24 cellular contexts compared by ENCODE assay signal in genomic region chr11:27455667-27456066, GRCh38. TPM values are rescaled to one million over a fixed set of nuclear protein-coding genes. Genes with fewer than 3 reads are reported as not detected.
DNase-seq lines count a peak whose midpoint lies in the region; ATAC-seq and TF ChIP-seq lines count a peak whose summit lies in the region.
"Had no signal": no experiment of that assay in that cellular context is flagged by ENCODE, and none has a peak within 500 bp of the region (broad histone marks: within the 10 kb centered on the region; RNA-seq: fewer than 3 reads in every experiment).

No MANE protein-coding gene starts in this region.

- no peak overlapping the region for H2AFZ ChIP-seq in H9 (ENCODE audit: low read length)
- H2AFZ ChIP-seq: parathyroid adenoma had no signal

- H3K4me3 Mint-ChIP-seq in H9 (no peak overlapping the region), WTC11 (no peak overlapping the region), osteocyte (ENCODE audit: unreplicated experiment) (peak overlapping the region; percentile 31)
- H3K4me3 Mint-ChIP-seq: activated B cell treated with CpG ODN at 0.5 μM for 24 hours; activated naive CD4-positive, alpha-beta T cell treated with anti-CD3 and anti-CD28 coated beads, Interleukin-2, amount 50 U/mL, for 24 hours; activated T-helper 17 cell treated with anti-CD3 and anti-CD28 coated beads, Interleukin-2, amount 50 U/mL, for 72 hours; CD4-positive, CD25-positive, alpha-beta regulatory T cell; naive thymus-derived CD8-positive, alpha-beta T cell; stimulated activated naive CD8-positive, alpha-beta T cell treated with anti-CD3 and anti-CD28 coated beads, Interleukin-15, amount 100 ng/mL, for 72 hours had no signal

- no peak overlapping the region for H2BK5ac ChIP-seq in H9 (ENCODE audit: insufficient read length, low read length)

- H2BK120ac ChIP-seq in H9 (ENCODE audit: low read depth, low read length, poor library complexity, severe bottlenecking) = no peak overlapping the region

- H4K8ac ChIP-seq in H9 (replicated peaks; ENCODE audit: insufficient read length, low read depth, low read length) = no peak overlapping the region

- no peak overlapping the region for H3K4me3 ChIP-seq in MG63
- H3K4me3 ChIP-seq: ascending aorta, dorsolateral prefrontal cortex, thyroid gland had no signal

- no peak overlapping the region for H3K4me2 ChIP-seq in H9 (ENCODE audit: insufficient read depth, insufficient read length, low read length)

- no peak for TF ChIP-seq CTCF in H9 (conservative IDR thresholded peaks at IDR 0.05)
- TF ChIP-seq CTCF in WTC11 (IDR thresholded peaks at IDR 0.05) = no peak
- TF ChIP-seq CTCF in foreskin keratinocyte (conservative IDR thresholded peaks at IDR 0.05) = no peak
- TF ChIP-seq CTCF in osteocyte (IDR thresholded peaks at IDR 0.05) = no peak

- CTCF ChIA-PET in WTC11 (lab: Charles Lee) = no interaction called here

- H2BK15ac ChIP-seq in H9 (ENCODE audit: low read depth, low read length) = no peak overlapping the region

- H3K27ac ChIP-seq in H9 (ENCODE audit: insufficient read length, low read depth, low read length) = no peak overlapping the region
- H3K27ac ChIP-seq in foreskin keratinocyte = peak overlapping the region; percentile 35
- H3K27ac ChIP-seq: dorsolateral prefrontal cortex, parathyroid adenoma, RWPE1, thyroid gland had no signal

- ATAC-seq in WTC11 (no peak), foreskin keratinocyte (no peak), GM19467 (IDR thresholded peaks at IDR 0.05; ENCODE audit: unreplicated experiment) (no peak)
- ATAC-seq: activated T-helper 17 cell treated with anti-CD3 and anti-CD28 coated beads, Interleukin-2, amount 50 U/mL, for 72 hours; naive thymus-derived CD8-positive, alpha-beta T cell; stimulated activated naive CD8-positive, alpha-beta T cell treated with anti-CD3 and anti-CD28 coated beads, Interleukin-15, amount 100 ng/mL, for 72 hours had no signal

- no peak overlapping the region for H3K23ac ChIP-seq in H9 (ENCODE audit: insufficient read length, low read depth, low read length)

- H3K36me3 Mint-ChIP-seq in H9 (ENCODE audit: insufficient read depth in 1 of 3, low read depth in 3 of 3) (peaks cover 19 to 63% (median 26%) of the 10 kb centered on the region in 3 experiments), WTC11 (peaks cover 27% of the 10 kb centered on the region), osteocyte (ENCODE audit: unreplicated experiment) (no peaks in the 10 kb centered on the region)
- H3K36me3 Mint-ChIP-seq: activated naive CD4-positive, alpha-beta T cell treated with anti-CD3 and anti-CD28 coated beads, Interleukin-2, amount 50 U/mL, for 24 hours; CD4-positive, CD25-positive, alpha-beta regulatory T cell had no signal

- DNase-seq in H9 (no peak), WTC11 (ENCODE audit: low spot score) (no peak), foreskin keratinocyte (no peak), osteocyte (ENCODE audit: extremely low spot score, unreplicated experiment) (no peak), MG63 (no peak), NCI-H187 (lab: John Stamatoyannopoulos, UW) (no peak)
- DNase-seq: activated B cell treated with CpG ODN at 0.5 μM for 24 hours; activated CD4-positive, alpha-beta T cell treated with anti-CD3 and anti-CD28 coated beads, Interleukin-2, amount 50 U/mL, for 4 hours; activated CD8-positive, alpha-beta memory T cell treated with anti-CD3 and anti-CD28 coated beads, Interleukin-2, amount 50 U/mL, for 48 hours; CD4-positive, CD25-positive, alpha-beta regulatory T cell; dorsolateral prefrontal cortex; erythroblast; midbrain; naive thymus-derived CD8-positive, alpha-beta T cell; NCI-H1694 treated with DMSO at 0.1 percent for 48 hours; NCI-H748 treated with DMSO at 0.1 percent for 48 hours; stimulated activated naive CD8-positive, alpha-beta T cell treated with anti-CD3 and anti-CD28 coated beads, Interleukin-15, amount 100 ng/mL, for 72 hours; thyroid gland had no signal

- WGBS in H9 (ENCODE audit: extremely low coverage, insufficient read length, low lambda C conversion rate) = no CpG with 5 or more reads among the region's 4 CpGs

- no peak overlapping the region for H4K91ac ChIP-seq in H9 (ENCODE audit: insufficient read length, low read depth, low read length)

- H3K56ac ChIP-seq in H9 (ENCODE audit: insufficient read length, low read depth, low read length) = no peak overlapping the region

- H3K4me1 Mint-ChIP-seq in H9 (peaks cover 78 to 88% of the 10 kb centered on the region in 2 experiments), WTC11 (peaks cover 78% of the 10 kb centered on the region), osteocyte (ENCODE audit: unreplicated experiment) (peaks cover 88% of the 10 kb centered on the region)
- H3K4me1 Mint-ChIP-seq: activated B cell treated with CpG ODN at 0.5 μM for 24 hours; activated naive CD4-positive, alpha-beta T cell treated with anti-CD3 and anti-CD28 coated beads, Interleukin-2, amount 50 U/mL, for 24 hours; activated T-helper 17 cell treated with anti-CD3 and anti-CD28 coated beads, Interleukin-2, amount 50 U/mL, for 72 hours; CD4-positive, CD25-positive, alpha-beta regulatory T cell; naive thymus-derived CD8-positive, alpha-beta T cell; stimulated activated naive CD8-positive, alpha-beta T cell treated with anti-CD3 and anti-CD28 coated beads, Interleukin-15, amount 100 ng/mL, for 72 hours had no signal

- H3K27me3 ChIP-seq in H9 (ENCODE audit: insufficient read depth, low read length) (no peaks in the 10 kb centered on the region), foreskin keratinocyte (no peaks in the 10 kb centered on the region), MG63 (no peaks in the 10 kb centered on the region)
- H3K27me3 ChIP-seq: ascending aorta, dorsolateral prefrontal cortex, thyroid gland had no signal

- peaks cover 30% of the 10 kb centered on the region; the same call in 1 of the 2 replicates for H3K79me2 ChIP-seq in H9 (ENCODE audit: insufficient read depth, low read length)

- no peak overlapping the region for H4K5ac ChIP-seq in H9 (ENCODE audit: insufficient read length, low read depth, low read length)

- no peak overlapping the region for H3K4ac ChIP-seq in H9 (ENCODE audit: low read depth, low read length)

- H3K79me1 ChIP-seq in H9 (ENCODE audit: insufficient read depth, low read depth, low read length, poor library complexity, severe bottlenecking) = peaks cover 12% of the 10 kb centered on the region

- H2AK5ac ChIP-seq in H9 (ENCODE audit: insufficient read length, low read length) = no peak overlapping the region

- H3K27ac Mint-ChIP-seq in H9 (peak overlapping the region in 2 of 3 experiments; percentile 58 to 86; a peak in 5 of 7 replicates), WTC11 (peak overlapping the region; percentile 71), osteocyte (ENCODE audit: unreplicated experiment) (peak overlapping the region; percentile 87)
- H3K27ac Mint-ChIP-seq: activated B cell treated with CpG ODN at 0.5 μM for 24 hours; activated naive CD4-positive, alpha-beta T cell treated with anti-CD3 and anti-CD28 coated beads, Interleukin-2, amount 50 U/mL, for 24 hours; activated T-helper 17 cell treated with anti-CD3 and anti-CD28 coated beads, Interleukin-2, amount 50 U/mL, for 72 hours; CD4-positive, CD25-positive, alpha-beta regulatory T cell; naive thymus-derived CD8-positive, alpha-beta T cell; stimulated activated naive CD8-positive, alpha-beta T cell treated with anti-CD3 and anti-CD28 coated beads, Interleukin-15, amount 100 ng/mL, for 72 hours had no signal

- H3K4me1 ChIP-seq in H9 (ENCODE audit: insufficient read depth, low read length) (peaks cover 2% of the 10 kb centered on the region), foreskin keratinocyte (peaks cover 22% of the 10 kb centered on the region)
- H3K4me1 ChIP-seq: parathyroid adenoma had no signal

- H3K18ac ChIP-seq in H9 (ENCODE audit: insufficient read length, low read depth, low read length) = no peak overlapping the region

- H2BK20ac ChIP-seq in H9 (ENCODE audit: low read depth, low read length, poor library complexity, severe bottlenecking) = no peak overlapping the region

- no peaks in the 10 kb centered on the region for H3K27me3 Mint-ChIP-seq in H9 (ENCODE audit: low read depth)
- no peaks in the 10 kb centered on the region for H3K27me3 Mint-ChIP-seq in WTC11 (ENCODE audit: low read depth)
- H3K27me3 Mint-ChIP-seq in osteocyte (ENCODE audit: unreplicated experiment) = no peaks in the 10 kb centered on the region
- H3K27me3 Mint-ChIP-seq: activated naive CD4-positive, alpha-beta T cell treated with anti-CD3 and anti-CD28 coated beads, Interleukin-2, amount 50 U/mL, for 24 hours; stimulated activated naive CD8-positive, alpha-beta T cell treated with anti-CD3 and anti-CD28 coated beads, Interleukin-15, amount 100 ng/mL, for 72 hours had no signal

- H3K9me3 ChIP-seq in H9 (ENCODE audit: control insufficient read depth, low read depth, low read length) (no peaks in the 10 kb centered on the region), MG63 (no peaks in the 10 kb centered on the region)
- H3K9me3 ChIP-seq: ascending aorta, thyroid gland had no signal

- H3K14ac ChIP-seq in H9 (ENCODE audit: insufficient read depth, low read length) = no peak overlapping the region

- POLR2A ChIA-PET in WTC11 (lab: Charles Lee) = no interaction called here

- H3K23me2 ChIP-seq in H9 (ENCODE audit: insufficient read length, low read depth, low read length, poor library complexity, severe bottlenecking) = no peaks in the 10 kb centered on the region

- no peak overlapping the region for H3K9ac ChIP-seq in H9 (ENCODE audit: extremely low read depth, insufficient read length, low read length)
- H3K9ac ChIP-seq: parathyroid adenoma had no signal

- H2BK12ac ChIP-seq in H9 (ENCODE audit: insufficient read length, low read depth, low read length) = no peak overlapping the region

- H3T11ph ChIP-seq in H9 (ENCODE audit: low read length) = no peak overlapping the region

- H3K36me3 ChIP-seq in MG63 = no peaks in the 10 kb centered on the region
- H3K36me3 ChIP-seq: ascending aorta, thyroid gland had no signal

- no peaks in the 10 kb centered on the region for H4K20me1 ChIP-seq in H9 (ENCODE audit: control insufficient read depth, insufficient read depth, insufficient read length)

- H3K9me3 Mint-ChIP-seq in H9 (peaks cover 19% of the 10 kb centered on the region in 2 experiments), WTC11 (peaks cover 22% of the 10 kb centered on the region), osteocyte (ENCODE audit: unreplicated experiment) (no peaks in the 10 kb centered on the region)
- H3K9me3 Mint-ChIP-seq: activated B cell treated with CpG ODN at 0.5 μM for 24 hours; activated naive CD4-positive, alpha-beta T cell treated with anti-CD3 and anti-CD28 coated beads, Interleukin-2, amount 50 U/mL, for 24 hours; activated T-helper 17 cell treated with anti-CD3 and anti-CD28 coated beads, Interleukin-2, amount 50 U/mL, for 72 hours; naive thymus-derived CD8-positive, alpha-beta T cell; stimulated activated naive CD8-positive, alpha-beta T cell treated with anti-CD3 and anti-CD28 coated beads, Interleukin-15, amount 100 ng/mL, for 72 hours had no signal

RNA-seq across cellular contexts. Expression of gene LGR4, which starts 16.9 kb away (rescaled TPM):
- 97.1 and 99.2 TPM in 2 replicates for total RNA-seq in H9 (2021)
- total RNA-seq in WTC11 (2021) = 47.8 to 53.8 TPM (median 51.1 TPM) in 3 replicates
- total RNA-seq in foreskin keratinocyte = 29.0 and 40.7 TPM in 2 replicates
- polyA plus RNA-seq in foreskin keratinocyte = 5.5 and 9.1 TPM in 2 replicates
- 59.5 and 61.9 TPM in 2 replicates for total RNA-seq in osteocyte
- total RNA-seq in MG63 (2014; rRNA removed; shearing (Covaris generic); ENCODE audit: low replicate concordance) = 3.9 and 7.7 TPM in 2 replicates

RNA-seq across cellular contexts. Expression of gene LIN7C, which starts 50.9 kb away (rescaled TPM):
- 40.0 and 41.3 TPM in 2 replicates for total RNA-seq in H9 (2021)
- 38.5 to 41.5 TPM (median 39.4 TPM) in 3 replicates for total RNA-seq in WTC11 (2021)
- 42.6 and 46.6 TPM in 2 replicates for total RNA-seq in foreskin keratinocyte
- polyA plus RNA-seq in foreskin keratinocyte = 8.1 and 10.7 TPM in 2 replicates
- 20.3 and 21.8 TPM in 2 replicates for total RNA-seq in osteocyte
- 18.0 and 33.0 TPM in 2 replicates for total RNA-seq in MG63 (2014; rRNA removed; shearing (Covaris generic); ENCODE audit: low replicate concordance)
